Comparison of ENCODE assay signal across 11 cellular contexts in the genomic region with DNA sequence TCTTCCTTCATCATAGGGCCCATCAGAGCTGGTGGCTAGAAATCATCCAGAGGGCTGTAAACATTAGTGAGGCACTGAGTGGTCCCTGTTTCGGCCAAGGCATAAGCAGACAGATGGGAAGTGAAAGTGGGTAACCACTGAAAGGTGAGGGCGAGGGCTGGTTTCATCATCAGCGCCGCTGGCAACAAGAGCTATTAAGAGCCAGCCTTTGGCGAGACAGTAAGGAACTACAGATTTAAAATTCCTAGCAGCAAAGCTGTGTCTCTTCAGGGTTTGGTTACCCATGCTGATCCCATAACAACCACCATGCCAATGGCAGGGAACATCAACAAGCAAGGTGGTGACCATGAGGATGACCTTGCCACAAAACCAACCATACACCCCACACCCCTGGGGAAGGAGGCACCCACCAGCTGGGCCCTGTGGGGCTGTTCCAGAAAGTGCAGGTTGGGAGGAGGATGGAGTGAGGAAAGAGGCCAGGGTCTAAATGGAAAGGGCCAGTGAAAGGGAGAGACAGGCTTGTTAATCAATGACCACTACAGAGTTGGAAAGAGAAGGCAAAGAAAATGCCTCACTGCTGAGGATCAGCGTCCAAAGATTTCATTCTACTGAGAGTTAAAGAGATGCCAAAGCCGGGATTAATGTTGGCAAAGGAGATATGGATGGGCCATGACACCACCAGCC. TPM values are rescaled to one million over a fixed set of nuclear protein-coding genes. Genes with fewer than 3 reads are reported as not detected.
DNase-seq lines count a peak whose midpoint lies in the region; ATAC-seq, FAIRE-seq and TF ChIP-seq lines count a peak whose summit lies in the region.
"Had no signal": no experiment of that assay in that cellular context is flagged by ENCODE, and none has a peak within 500 bp of the region (broad histone marks: within the 10 kb centered on the region; RNA-seq: fewer than 3 reads in every experiment).

No MANE protein-coding gene starts in this region.

- ATAC-seq in HG03025 (IDR thresholded peaks at IDR 0.05; ENCODE audit: low FRiP score, unreplicated experiment), result peak; percentile 75
- ATAC-seq in upper lobe of right lung, result no peak
- ATAC-seq: Panc1 had no signal

- TF ChIP-seq CTCF in upper lobe of right lung (IDR thresholded peaks at IDR 0.05), result no peak

- no peaks in the 10 kb centered on the region for H3K9me3 ChIP-seq in upper lobe of right lung
- H3K9me3 ChIP-seq: thoracic aorta had no signal

- H3K4me3 ChIP-seq in upper lobe of right lung, result no peak overlapping the region
- H3K4me3 ChIP-seq: thoracic aorta had no signal

- H3K4me1 ChIP-seq in upper lobe of right lung, result peaks cover 6% of the 10 kb centered on the region

- FAIRE-seq in HTR-8/SVneo (lab: Jason Lieb, UNC), result no peak

- H3K36me3 ChIP-seq in upper lobe of right lung, result no peaks in the 10 kb centered on the region
- H3K36me3 ChIP-seq: thoracic aorta had no signal

- intact Hi-C loops in upper lobe of right lung (cut with DNase I), result no loop called here

- H3K27ac ChIP-seq in upper lobe of right lung, result no peak overlapping the region
- H3K27ac ChIP-seq: thoracic aorta had no signal

- peak; percentile 47 for DNase-seq in stimulated activated CD4-positive, alpha-beta T cell treated with anti-CD3 and anti-CD28 coated beads, Interleukin-15, amount 100 ng/mL, for 24 hours
- no peak for DNase-seq in stimulated activated CD4-positive, alpha-beta T cell treated with anti-CD3 and anti-CD28 coated beads, Interleukin-4, amount 100 ng/mL, for 4 hours
- DNase-seq in SKM-1 treated with dmso at 0.1 percent for 144 hours (lab: John Stamatoyannopoulos, UW; ENCODE audit: unreplicated experiment) (peak; percentile 47), upper lobe of right lung (peak; percentile 32), OCI-M1 (lab: John Stamatoyannopoulos, UW) (no peak), NCI-H1048 (lab: John Stamatoyannopoulos, UW) (no peak), HTR-8/SVneo (ENCODE audit: insufficient read length, low spot score) (no peak)
- DNase-seq: CD4-positive, CD25-positive, alpha-beta regulatory T cell had no signal

- H3K27me3 ChIP-seq in upper lobe of right lung, result no peaks in the 10 kb centered on the region

RNA-seq across cellular contexts. Expression of a gene that starts 9.0 kb away (rescaled TPM):
- 59.4 TPM for total RNA-seq in upper lobe of right lung

RNA-seq across cellular contexts. Expression of a gene that starts 52.3 kb away (rescaled TPM):
- total RNA-seq in upper lobe of right lung, result 23.9 TPM

Comparison
In these comparisons a context has a peak if more than half of its experiments do, and no peak if none do; other contexts are left out.
1. DNase-seq: peak in stimulated activated CD4-positive, alpha-beta T cell treated with anti-CD3 and anti-CD28 coated beads, Interleukin-15, amount 100 ng/mL, for 24 hours (single experiment), SKM-1 treated with dmso at 0.1 percent for 144 hours (single experiment) and upper lobe of right lung (single experiment); none in stimulated activated CD4-positive, alpha-beta T cell treated with anti-CD3 and anti-CD28 coated beads, Interleukin-4, amount 100 ng/mL, for 4 hours (0 of 2), OCI-M1 (single experiment), NCI-H1048 (single experiment) and HTR-8/SVneo (single experiment).